8 cellular contexts compared by ENCODE assay signal in the genomic region with DNA sequence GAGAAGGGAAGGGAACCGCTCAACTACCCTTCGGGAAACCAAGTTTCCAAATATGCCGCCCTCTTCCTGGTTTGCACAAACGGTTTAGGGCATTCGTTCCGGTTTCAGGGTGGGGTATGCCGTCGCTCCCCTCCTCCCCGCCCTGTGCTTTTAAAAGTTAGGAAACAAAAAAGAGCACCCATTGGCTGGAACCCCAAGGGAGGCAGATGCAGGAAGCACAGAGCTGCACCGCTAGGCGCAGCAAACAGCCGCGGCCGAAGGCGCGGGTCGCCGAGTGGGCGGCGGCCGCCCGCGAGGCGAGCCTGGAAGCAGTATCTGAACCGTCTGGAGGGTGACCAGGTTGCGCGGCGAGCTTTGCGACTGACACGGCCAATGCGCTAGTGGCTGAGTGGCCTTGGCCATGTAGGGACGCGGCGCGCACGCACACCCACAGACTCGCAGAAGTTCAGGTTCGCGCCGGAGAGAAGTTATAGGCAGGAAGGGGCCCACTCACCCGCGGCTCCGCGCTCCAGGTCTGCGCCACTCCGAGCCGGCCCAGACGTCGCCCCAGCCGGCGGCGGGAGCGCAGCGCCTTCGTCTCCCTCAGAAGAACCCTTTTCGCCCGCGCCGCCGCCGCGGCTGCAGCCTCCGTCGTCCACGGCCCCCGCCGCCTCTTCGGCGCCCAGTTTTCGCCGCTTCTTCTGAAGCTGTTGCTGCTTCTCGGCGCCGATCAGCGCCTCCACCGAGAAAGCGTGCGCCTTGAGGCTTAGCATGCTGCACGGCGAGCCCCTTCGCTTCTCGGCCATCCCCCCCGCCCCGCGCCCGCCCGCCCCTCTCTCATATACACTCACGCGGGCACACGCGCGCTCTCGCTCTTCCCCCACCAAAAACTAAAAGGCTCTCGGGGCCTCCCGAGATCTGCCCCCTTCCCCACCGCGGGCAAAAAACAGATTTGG. TPM values are rescaled to one million over a fixed set of nuclear protein-coding genes. Genes with fewer than 3 reads are reported as not detected.
A peak's percentile ranks its signal among the peaks of the same experiment; 100 is the strongest.
DNase-seq lines count a peak whose midpoint lies in the region; ATAC-seq and TF ChIP-seq lines count a peak whose summit lies in the region.

No MANE protein-coding gene starts in this region.

- no peaks in the 10 kb centered on the region for H3K36me3 ChIP-seq in mucosa of descending colon (ENCODE audit: low read depth)

- peaks cover 0 to 3% of the 10 kb centered on the region in 2 donors for H3K9me3 Mint-ChIP-seq in effector memory CD8-positive, alpha-beta T cell

- peak overlapping the region in 1 of 2 donors; percentile 66 for H3K4me3 Mint-ChIP-seq in effector memory CD8-positive, alpha-beta T cell

- DNase-seq in COLO829 (ENCODE audit: low spot score) (peak; percentile 61), NCI-H226 (peak; percentile 94), dorsolateral prefrontal cortex (no peak), mucosa of descending colon (peak in 2 of 3 donors; percentile 34 to 51), OCI-M1 (lab: John Stamatoyannopoulos, UW) (no peak)
- no peak for DNase-seq in activated CD4-positive, CD25-positive, alpha-beta regulatory T cell treated with anti-CD3 and anti-CD28 coated beads, Interleukin-2, amount 50 U/mL, for 72 hours
- DNase-seq in effector memory CD8-positive, alpha-beta T cell: no peak

- H3K27ac Mint-ChIP-seq in effector memory CD8-positive, alpha-beta T cell: no peak overlapping the region

- intact Hi-C loops in dorsolateral prefrontal cortex (cut with DNase I) (no loop called here), mucosa of descending colon (cut with DNase I, micrococcal nuclease) (no loop called here)

- no peaks in the 10 kb centered on the region for H3K36me3 Mint-ChIP-seq in effector memory CD8-positive, alpha-beta T cell (ENCODE audit: insufficient read depth)

- H3K4me1 ChIP-seq in mucosa of descending colon (ENCODE audit: low read depth): no peaks in the 10 kb centered on the region

- H3K27ac ChIP-seq in dorsolateral prefrontal cortex: peak overlapping the region in 42 of 59 donors; percentile 6 to 92 (median 69)

- peaks cover 0 to 7% of the 10 kb centered on the region in 2 donors for H3K4me1 Mint-ChIP-seq in effector memory CD8-positive, alpha-beta T cell (ENCODE audit: low read depth in 2 of 2)

- H3K9me3 ChIP-seq in mucosa of descending colon: no peaks in the 10 kb centered on the region

- peaks cover 61 to 68% of the 10 kb centered on the region in 2 donors for H3K27me3 Mint-ChIP-seq in effector memory CD8-positive, alpha-beta T cell

- H3K4me3 ChIP-seq in dorsolateral prefrontal cortex (peak overlapping the region in 57 of 59 donors; percentile 8 to 64 (median 46)), mucosa of descending colon (no peak overlapping the region)

- no peak for TF ChIP-seq CTCF in dorsolateral prefrontal cortex (IDR thresholded peaks at IDR 0.05 in 54 of 56, conservative IDR thresholded peaks at IDR 0.05 in 2 of 56; ENCODE audit: low read depth in 1 of 56, partially characterized antibody in 56 of 56)
- no peak for TF ChIP-seq CTCF in mucosa of descending colon (IDR thresholded peaks at IDR 0.05)

- H3K27me3 ChIP-seq in dorsolateral prefrontal cortex: peaks cover 21 to 100% (median 99%) of the 10 kb centered on the region in 45 donors

- ATAC-seq in mucosa of descending colon (peak; percentile 54), HG02840 (IDR thresholded peaks at IDR 0.05; ENCODE audit: low FRiP score, unreplicated experiment) (no peak)
- no peak for ATAC-seq in effector memory CD8-positive, alpha-beta T cell (replicated peaks)

RNA-seq across cellular contexts. Expression of a gene that starts 0.7 kb away (rescaled TPM):
- 10 to 100 TPM in 10 of 120 experiments, 1 to 10 TPM in 108, under 1 TPM in 2; 0.36 to 15.5 (median 3.5) TPM for total RNA-seq in dorsolateral prefrontal cortex
- 1 to 10 TPM in 1 of 3 donors, under 1 TPM in 2; 0.23 to 1.7 (median 0.82) TPM for total RNA-seq in mucosa of descending colon

Comparison
In these comparisons a context has a peak if more than half of its experiments do, and no peak if none do; other contexts are left out.
1. DNase-seq: peak in COLO829 (single experiment), NCI-H226 (single experiment) and mucosa of descending colon (2 of 3); none in dorsolateral prefrontal cortex (0 of 10), OCI-M1 (single experiment), activated CD4-positive, CD25-positive, alpha-beta regulatory T cell treated with anti-CD3 and anti-CD28 coated beads, Interleukin-2, amount 50 U/mL, for 72 hours (single experiment) and effector memory CD8-positive, alpha-beta T cell (0 of 3).